In the genomic region with DNA sequence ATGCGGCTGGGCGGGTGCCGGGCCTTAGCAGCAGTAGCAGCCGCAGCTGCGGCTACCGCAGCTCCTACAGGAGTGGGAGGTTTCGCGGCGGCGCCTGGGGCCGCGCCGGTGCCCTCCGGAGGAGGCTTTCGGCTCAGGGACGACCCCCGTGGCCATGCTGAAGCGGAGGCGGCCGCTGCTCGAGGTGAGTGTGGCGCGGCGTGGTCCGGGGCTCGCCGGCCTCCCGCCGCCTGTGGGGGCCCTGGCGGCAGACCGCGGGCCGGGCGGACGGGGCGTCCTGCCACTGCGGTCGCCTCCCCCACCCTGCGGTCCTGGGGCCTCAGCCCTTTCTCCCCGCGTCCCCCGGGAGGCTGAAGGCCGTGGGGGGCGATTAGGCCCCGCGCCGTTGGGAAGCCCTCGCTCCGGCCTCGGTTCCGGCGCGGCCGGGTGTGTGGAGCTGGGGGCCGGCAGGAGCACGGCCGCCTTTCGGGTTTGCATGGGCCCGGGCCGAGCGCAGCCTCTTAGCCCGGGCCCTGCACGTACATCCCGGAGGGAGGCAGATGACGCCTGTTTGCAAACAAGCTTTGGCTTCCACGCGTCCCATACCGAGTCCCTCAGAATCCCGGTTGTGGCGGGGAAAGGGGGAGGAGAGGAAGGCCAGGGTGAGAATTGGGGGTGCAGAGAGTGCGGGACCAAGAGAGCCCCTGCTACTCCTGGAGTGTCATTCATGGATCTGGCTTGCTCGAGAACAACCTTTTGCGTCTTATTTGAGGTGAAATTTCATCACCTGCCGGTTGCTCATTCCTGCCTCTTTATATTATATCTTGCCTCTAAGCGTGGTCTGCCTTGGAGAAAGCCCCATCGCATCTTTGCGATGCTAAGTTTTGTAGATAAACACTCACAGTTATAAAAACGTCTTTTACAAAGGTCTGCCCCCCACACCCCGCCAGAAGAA, we compare ENCODE assay signal across 8 cellular contexts. TPM values are rescaled to one million over a fixed set of nuclear protein-coding genes. Genes with fewer than 3 reads are reported as not detected.
DNase-seq lines count a peak whose midpoint lies in the region; ATAC-seq and TF ChIP-seq lines count a peak whose summit lies in the region.

No MANE protein-coding gene starts in this region.

- peaks cover 23% of the 10 kb centered on the region; the same call in 1 of the 2 replicates for H3K79me2 ChIP-seq in KMS-11 (ENCODE audit: insufficient read depth, low read depth)

- 0 out of 2 replicates have a peak, but pooled peaks have one; percentile 6 for TF ChIP-seq CTCF in KMS-11 (conservative IDR thresholded peaks at IDR 0.05; ENCODE audit: low read depth, low read length)
- no peak for TF ChIP-seq CTCF in brain microvascular endothelial cell (IDR thresholded peaks at IDR 0.05; ENCODE audit: low read depth, low read length, missing control alignments)

- H3K4me2 ChIP-seq in KMS-11, result peak overlapping the region; percentile 89
- H3K4me2 ChIP-seq in skeletal muscle satellite cell (ENCODE audit: low read length), result peak overlapping the region; percentile 79

- in situ Hi-C loops in brain microvascular endothelial cell (cut with HindIII; ENCODE audit: low pct_ligation_motif_present, low sequenced_read_pairs), result loop anchor here (25.0 kb wide), 1 partner anchor 145 kb away; no protein-coding TSS in a partner anchor

- H3K27ac ChIP-seq in KMS-11, result peak overlapping the region; percentile 78
- H3K27ac ChIP-seq in brain microvascular endothelial cell, result peak overlapping the region; percentile 82

- H3K36me3 ChIP-seq in KMS-11 (ENCODE audit: insufficient read depth) (no peaks in the 10 kb centered on the region), brain microvascular endothelial cell (replicated peaks) (no peaks in the 10 kb centered on the region), skeletal muscle satellite cell (ENCODE audit: insufficient read depth, low read length) (no peaks in the 10 kb centered on the region)

- H3K27me3 ChIP-seq in KMS-11 (ENCODE audit: insufficient read depth, low read depth) (no peaks in the 10 kb centered on the region), brain microvascular endothelial cell (replicated peaks) (no peaks in the 10 kb centered on the region), skeletal muscle satellite cell (ENCODE audit: control insufficient read depth, insufficient read depth, low read length) (no peaks in the 10 kb centered on the region)

- DNase-seq in GDM1 (lab: John Stamatoyannopoulos, UW) (peak; percentile 48), T follicular helper cell (ENCODE audit: low read depth) (peak; percentile 2), brain microvascular endothelial cell (peak; percentile 41), iPS-NIHi7 (ENCODE audit: extremely low spot score) (peak; percentile 42), 8988T (no peak)

- H3K4me3 ChIP-seq in KMS-11 (IDR thresholded peaks at IDR 0.05; ENCODE audit: insufficient read depth, low read depth, low read length) (peak overlapping the region; percentile 95), brain microvascular endothelial cell (ENCODE audit: low read depth, low read length) (peak overlapping the region; percentile 79), skeletal muscle satellite cell (ENCODE audit: low read length) (peak overlapping the region; percentile 79)

- no peaks in the 10 kb centered on the region for H3K9me3 ChIP-seq in skeletal muscle satellite cell (replicated peaks; ENCODE audit: low read length)

- H2AFZ ChIP-seq in KMS-11 (ENCODE audit: low read depth), result peak overlapping the region; percentile 84

- H3K9ac ChIP-seq in KMS-11 (peak overlapping the region; percentile 94), skeletal muscle satellite cell (ENCODE audit: low read depth, low read length) (peak overlapping the region; percentile 96)

- no peaks in the 10 kb centered on the region for H4K20me1 ChIP-seq in KMS-11 (ENCODE audit: insufficient read depth)

- H3K4me1 ChIP-seq in KMS-11 (ENCODE audit: low read depth, poor library complexity, severe bottlenecking) (peaks cover 26% of the 10 kb centered on the region), skeletal muscle satellite cell (ENCODE audit: control insufficient read depth, insufficient read depth, low read length) (peaks cover 33% of the 10 kb centered on the region)

- peak; percentile 36 for ATAC-seq in GM21737 (IDR thresholded peaks at IDR 0.05; ENCODE audit: unreplicated experiment)

RNA-seq across cellular contexts. Expression of a gene that starts 0.6 kb away (rescaled TPM):
- total RNA-seq in skeletal muscle satellite cell (2012; rRNA removed), result 22.7 and 28.4 TPM in 2 replicates
